Comparison of ENCODE assay signal across 1 cellular context in genomic region chr16:27284865-27285675, GRCh38.
TF ChIP-seq lines count a peak whose summit lies in the region.

No MANE protein-coding gene starts in this region.

TF ChIP-seq in GM12878, 131 proteins besides CTCF, POLR2A, EP300 and RAD21 (continued from another document and continues in another):
- no peak for TF ChIP-seq E4F1 (IDR thresholded peaks at IDR 0.05; ENCODE audit: borderline replicate concordance, partially characterized antibody)
- no peak for TF ChIP-seq STAT1 (conservative IDR thresholded peaks at IDR 0.05)
- TF ChIP-seq YY1 (IDR thresholded peaks at IDR 0.05; ENCODE audit: low read depth, low read length), result 0 out of 2 replicates have a peak, but pooled peaks have one; percentile 7
- TF ChIP-seq SIX5 (IDR thresholded peaks at IDR 0.05; ENCODE audit: low read depth, low read length, severe bottlenecking), result no peak
- peak; percentile 43 for TF ChIP-seq IKZF1 (conservative IDR thresholded peaks at IDR 0.05)
- TF ChIP-seq BCL3 (IDR thresholded peaks at IDR 0.05; ENCODE audit: borderline replicate concordance, insufficient read depth, low read depth, low read length, poor library complexity, severe bottlenecking), result no peak
- no peak for TF ChIP-seq ZNF274 (IDR thresholded peaks at IDR 0.05; ENCODE audit: insufficient read depth, insufficient read length)
- no peak for TF ChIP-seq SMC3 (IDR thresholded peaks at IDR 0.05; ENCODE audit: borderline replicate concordance, low read length)
- TF ChIP-seq LARP7 (IDR thresholded peaks at IDR 0.05), result no peak
- TF ChIP-seq CREM (IDR thresholded peaks at IDR 0.05; ENCODE audit: low read depth), result peak; percentile 11; the same call in 1 of the 2 replicates
- peak; percentile 22; the same call in 1 of the 2 replicates for TF ChIP-seq CREB1 (IDR thresholded peaks at IDR 0.05; ENCODE audit: low read depth)
- TF ChIP-seq CHD4 (IDR thresholded peaks at IDR 0.05), result no peak
- TF ChIP-seq HDAC6 (IDR thresholded peaks at IDR 0.05; ENCODE audit: unreplicated experiment), result no peak
- TF ChIP-seq EED (IDR thresholded peaks at IDR 0.05; ENCODE audit: low read depth), result peak; percentile 77
- TF ChIP-seq ATF3 (IDR thresholded peaks at IDR 0.05; ENCODE audit: borderline replicate concordance, extremely low read depth, low read depth, low read length), result no peak
- TF ChIP-seq MYC (IDR thresholded peaks at IDR 0.05; ENCODE audit: insufficient read depth, insufficient read length, insufficient replicate concordance, low read length, severe bottlenecking), result no peak
- TF ChIP-seq NFIC (IDR thresholded peaks at IDR 0.05; ENCODE audit: low read depth, low read length), result 0 out of 2 replicates have a peak, but pooled peaks have one; percentile 15
- no peak for TF ChIP-seq EGR1 (IDR thresholded peaks at IDR 0.05; ENCODE audit: borderline replicate concordance in 1 of 2, low read depth in 2 of 2, low read length in 2 of 2)
- TF ChIP-seq HCFC1 (IDR thresholded peaks at IDR 0.05; ENCODE audit: low read length), result no peak
- no peak for TF ChIP-seq SUPT20H (IDR thresholded peaks at IDR 0.05; ENCODE audit: borderline replicate concordance, control insufficient read depth, low read depth, low read length)
- TF ChIP-seq NR2F1 (conservative IDR thresholded peaks at IDR 0.05), result no peak
- TF ChIP-seq MAX (IDR thresholded peaks at IDR 0.05; ENCODE audit: low read depth, low read length), result no peak
- no peak for TF ChIP-seq DPF2 (IDR thresholded peaks at IDR 0.05)
- TF ChIP-seq TCF7 (IDR thresholded peaks at IDR 0.05; ENCODE audit: borderline replicate concordance), result peak; percentile 14; the same call in 1 of the 2 replicates
- TF ChIP-seq ELK1 (IDR thresholded peaks at IDR 0.05; ENCODE audit: low read depth, low read length), result no peak
- TF ChIP-seq SPI1 (IDR thresholded peaks at IDR 0.05; ENCODE audit: borderline replicate concordance, insufficient read depth, low read depth, low read length), result no peak
- TF ChIP-seq SREBF2 (IDR thresholded peaks at IDR 0.05; ENCODE audit: low read length), result no peak
- TF ChIP-seq BACH1 (IDR thresholded peaks at IDR 0.05; ENCODE audit: borderline replicate concordance), result no peak
- no peak for TF ChIP-seq MYB (IDR thresholded peaks at IDR 0.05; ENCODE audit: borderline replicate concordance, low read depth, low read length)
- no peak for TF ChIP-seq GABPA (IDR thresholded peaks at IDR 0.05; ENCODE audit: low read depth)
- TF ChIP-seq NR2C2 (IDR thresholded peaks at IDR 0.05; ENCODE audit: borderline replicate concordance, control insufficient read depth, insufficient read length, low read depth), result no peak
- no peak for TF ChIP-seq TBL1XR1 (IDR thresholded peaks at IDR 0.05; ENCODE audit: low read depth, low read length)
- no peak for TF ChIP-seq FOXM1 (IDR thresholded peaks at IDR 0.05; ENCODE audit: low read depth, low read length)
- TF ChIP-seq MTA3 (IDR thresholded peaks at IDR 0.05; ENCODE audit: borderline replicate concordance, low read length), result peak; percentile 63; the same call in 1 of the 2 replicates
- no peak for TF ChIP-seq BCL11A (IDR thresholded peaks at IDR 0.05; ENCODE audit: low read depth, low read length)
- no peak for TF ChIP-seq PAX5 (IDR thresholded peaks at IDR 0.05; ENCODE audit: borderline replicate concordance, low read depth, low read length)
- TF ChIP-seq ASH2L (IDR thresholded peaks at IDR 0.05; ENCODE audit: borderline replicate concordance, low read depth), result no peak
- TF ChIP-seq JUNB (IDR thresholded peaks at IDR 0.05), result peak; percentile 29
- no peak for TF ChIP-seq ZNF24 (IDR thresholded peaks at IDR 0.05)
- TF ChIP-seq KLF5 (IDR thresholded peaks at IDR 0.05; ENCODE audit: partially characterized antibody), result no peak
- TF ChIP-seq CHD2 (IDR thresholded peaks at IDR 0.05; ENCODE audit: borderline replicate concordance, low read depth, low read length), result no peak
- no peak for TF ChIP-seq CUX1 (IDR thresholded peaks at IDR 0.05; ENCODE audit: insufficient replicate concordance, low read depth, low read length)
- TF ChIP-seq IRF3 (IDR thresholded peaks at IDR 0.05), result no peak
- no peak for TF ChIP-seq GATAD2B (conservative IDR thresholded peaks at IDR 0.05; ENCODE audit: low read depth)
- TF ChIP-seq ZNF687 (IDR thresholded peaks at IDR 0.05), result no peak
- TF ChIP-seq, protein P1, sequence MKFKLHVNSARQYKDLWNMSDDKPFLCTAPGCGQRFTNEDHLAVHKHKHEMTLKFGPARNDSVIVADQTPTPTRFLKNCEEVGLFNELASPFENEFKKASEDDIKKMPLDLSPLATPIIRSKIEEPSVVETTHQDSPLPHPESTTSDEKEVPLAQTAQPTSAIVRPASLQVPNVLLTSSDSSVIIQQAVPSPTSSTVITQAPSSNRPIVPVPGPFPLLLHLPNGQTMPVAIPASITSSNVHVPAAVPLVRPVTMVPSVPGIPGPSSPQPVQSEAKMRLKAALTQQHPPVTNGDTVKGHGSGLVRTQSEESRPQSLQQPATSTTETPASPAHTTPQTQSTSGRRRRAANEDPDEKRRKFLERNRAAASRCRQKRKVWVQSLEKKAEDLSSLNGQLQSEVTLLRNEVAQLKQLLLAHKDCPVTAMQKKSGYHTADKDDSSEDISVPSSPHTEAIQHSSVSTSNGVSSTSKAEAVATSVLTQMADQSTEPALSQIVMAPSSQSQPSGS (IDR thresholded peaks at IDR 0.05; ENCODE audit: low read length), result 0 out of 2 replicates have a peak, but pooled peaks have one; percentile 43
- TF ChIP-seq STAT3 (IDR thresholded peaks at IDR 0.05; ENCODE audit: low read depth, low read length), result no peak
- TF ChIP-seq RELA (IDR thresholded peaks at IDR 0.05; ENCODE audit: borderline replicate concordance, partially characterized antibody), result no peak
- no peak for TF ChIP-seq SMAD1 (IDR thresholded peaks at IDR 0.05; ENCODE audit: low read depth, partially characterized antibody)
- TF ChIP-seq ZZZ3 (IDR thresholded peaks at IDR 0.05; ENCODE audit: control insufficient read depth, insufficient read length, low read depth), result peak; percentile 86
